In genomic region chr1:154936416-154937050, GRCh38 we compare ENCODE assay signal across 1 cellular context.
TF ChIP-seq lines count a peak whose summit lies in the region.

Gene PMVK (minus strand): TSS chr1:154936719. CDS start chr1:154936685, 34 bp downstream.

TF ChIP-seq in K562, 482 proteins besides CTCF, POLR2A, EP300 and RAD21 (continued from another document and continues in another):
- TF ChIP-seq IRF1 (CRISPR knock-in tag; IDR thresholded peaks at IDR 0.05; ENCODE audit: borderline replicate concordance), result peak; percentile 91; the same call in 1 of the 2 replicates
- TF ChIP-seq BRD4 (IDR thresholded peaks at IDR 0.05), result no peak
- TF ChIP-seq ETV6 (IDR thresholded peaks at IDR 0.05; ENCODE audit: borderline replicate concordance in 1 of 2, low read depth in 2 of 2, low read length in 1 of 2), result peak in 1 of 2 experiments; percentile 77; a peak in 2 of 4 replicates
- TF ChIP-seq ETV6 (CRISPR knock-in tag; IDR thresholded peaks at IDR 0.05; ENCODE audit: borderline replicate concordance), result peak; percentile 78; the same call in 1 of the 2 replicates
- no peak for TF ChIP-seq ZNF165 (CRISPR knock-in tag; IDR thresholded peaks at IDR 0.05; ENCODE audit: borderline replicate concordance)
- peak; percentile 96 for TF ChIP-seq USF2 (CRISPR knock-in tag; IDR thresholded peaks at IDR 0.05)
- TF ChIP-seq RAD51 (IDR thresholded peaks at IDR 0.05; ENCODE audit: borderline replicate concordance, low read depth), result peak; percentile 98
- TF ChIP-seq CBX2 (IDR thresholded peaks at IDR 0.05; ENCODE audit: insufficient read depth, low read length, poor library complexity, severe bottlenecking), result no peak
- 0 out of 2 replicates have a peak, but pooled peaks have one; percentile 14 for TF ChIP-seq ZNF76 (CRISPR knock-in tag; IDR thresholded peaks at IDR 0.05; ENCODE audit: borderline replicate concordance)
- no peak for TF ChIP-seq RBM14 (IDR thresholded peaks at IDR 0.05; ENCODE audit: borderline replicate concordance, insufficient read depth, low read depth, low read length)
- peak; percentile 25 to 51; a peak in 1 of 4 replicates for TF ChIP-seq TRIM24 (IDR thresholded peaks at IDR 0.05)
- TF ChIP-seq FOS (IDR thresholded peaks at IDR 0.05; ENCODE audit: extremely low read depth, insufficient read length), result no peak
- no peak for TF ChIP-seq CREB5 (CRISPR knock-in tag; IDR thresholded peaks at IDR 0.05)
- peak; percentile 37; the same call in 1 of the 2 replicates for TF ChIP-seq ZNF175 (CRISPR knock-in tag; IDR thresholded peaks at IDR 0.05; ENCODE audit: low read depth)
- TF ChIP-seq LCOR (CRISPR knock-in tag; IDR thresholded peaks at IDR 0.05), result peak; percentile 95
- peak; percentile 59; the same call in 1 of the 2 replicates for TF ChIP-seq SMARCA4 (IDR thresholded peaks at IDR 0.05)
- TF ChIP-seq EP400 (IDR thresholded peaks at IDR 0.05), result peak; percentile 88; the same call in 1 of the 2 replicates
- no peak for TF ChIP-seq GABPB2 (CRISPR knock-in tag; conservative IDR thresholded peaks at IDR 0.05)
- peak; percentile 64; the same call in 1 of the 2 replicates for TF ChIP-seq ZNF609 (CRISPR knock-in tag; IDR thresholded peaks at IDR 0.05; ENCODE audit: borderline replicate concordance)
- TF ChIP-seq ZNF644 (tag; IDR thresholded peaks at IDR 0.05; ENCODE audit: low read depth), result no peak
- TF ChIP-seq HMG20A (CRISPR knock-in tag; conservative IDR thresholded peaks at IDR 0.05), result no peak
- no peak for TF ChIP-seq TGIF2 (CRISPR knock-in tag; IDR thresholded peaks at IDR 0.05)
- TF ChIP-seq RBM34 (IDR thresholded peaks at IDR 0.05; ENCODE audit: borderline replicate concordance, insufficient read depth, low read length), result no peak
- 0 out of 2 replicates have a peak, but pooled peaks have one; percentile 3 for TF ChIP-seq C11orf30 (IDR thresholded peaks at IDR 0.05; ENCODE audit: low read depth)
- TF ChIP-seq ZNF589 (CRISPR knock-in tag; IDR thresholded peaks at IDR 0.05; ENCODE audit: low read depth), result peak; percentile 85; the same call in 1 of the 2 replicates
- TF ChIP-seq HDAC2 (IDR thresholded peaks at IDR 0.05), result peak; percentile 98
- peak; percentile 97; the same call in 1 of the 2 replicates for TF ChIP-seq ZBTB49 (CRISPR knock-in tag; IDR thresholded peaks at IDR 0.05; ENCODE audit: borderline replicate concordance)
- no peak for TF ChIP-seq CEBPG (CRISPR knock-in tag; IDR thresholded peaks at IDR 0.05)
- no peak for TF ChIP-seq CEBPG (tag; conservative IDR thresholded peaks at IDR 0.05 in 1 of 2, IDR thresholded peaks at IDR 0.05 in 1 of 2)
- TF ChIP-seq ZNF140 (CRISPR knock-in tag; IDR thresholded peaks at IDR 0.05), result no peak
- TF ChIP-seq ZBTB7A (IDR thresholded peaks at IDR 0.05; ENCODE audit: borderline replicate concordance, control insufficient read depth, low read depth, low read length), result 0 out of 2 replicates have a peak, but pooled peaks have one; percentile 9
- TF ChIP-seq STAG1 (CRISPR knock-in tag; IDR thresholded peaks at IDR 0.05; ENCODE audit: borderline replicate concordance), result peak; percentile 81
- no peak for TF ChIP-seq ZNF347 (CRISPR knock-in tag; IDR thresholded peaks at IDR 0.05; ENCODE audit: low read depth)
- no peak for TF ChIP-seq EZH2 (IDR thresholded peaks at IDR 0.05; ENCODE audit: borderline replicate concordance, low read depth, low read length)
- 0 out of 2 replicates have a peak, but pooled peaks have one; percentile 72 for TF ChIP-seq EHMT2 (IDR thresholded peaks at IDR 0.05)
- TF ChIP-seq BCOR (IDR thresholded peaks at IDR 0.05), result peak; percentile 74
- TF ChIP-seq ZNF408 (CRISPR knock-in tag; IDR thresholded peaks at IDR 0.05; ENCODE audit: low read depth), result no peak
- TF ChIP-seq FIP1L1 (IDR thresholded peaks at IDR 0.05; ENCODE audit: low read depth, low read length, poor library complexity, severe bottlenecking), result peak; percentile 63
- TF ChIP-seq MAX (CRISPR knock-in tag; IDR thresholded peaks at IDR 0.05), result peak; percentile 99
- no peak for TF ChIP-seq RBM39 (optimal IDR thresholded peaks at IDR 0.05; ENCODE audit: low read depth, low read length)
- TF ChIP-seq ZFP36 (IDR thresholded peaks at IDR 0.05; ENCODE audit: low read depth, low read length, partially characterized antibody), result peak; percentile 31
- no peak for TF ChIP-seq ZNF445 (CRISPR knock-in tag; IDR thresholded peaks at IDR 0.05; ENCODE audit: low read depth)
- no peak for TF ChIP-seq ATF2 (CRISPR knock-in tag; IDR thresholded peaks at IDR 0.05)
- peak; percentile 64; the same call in 1 of the 2 replicates for TF ChIP-seq BHLHE40 (IDR thresholded peaks at IDR 0.05; ENCODE audit: low read length)
- TF ChIP-seq NKRF (IDR thresholded peaks at IDR 0.05; ENCODE audit: borderline replicate concordance), result peak; percentile 43; the same call in 1 of the 2 replicates
- TF ChIP-seq E2F5 (CRISPR knock-in tag; IDR thresholded peaks at IDR 0.05), result peak; percentile 99
- no peak for TF ChIP-seq ESRRB (CRISPR knock-in tag; IDR thresholded peaks at IDR 0.05; ENCODE audit: borderline replicate concordance)
- peak; percentile 50 for TF ChIP-seq NUFIP1 (IDR thresholded peaks at IDR 0.05; ENCODE audit: partially characterized antibody)
- peak; percentile 86 for TF ChIP-seq GABPB1 (CRISPR knock-in tag; IDR thresholded peaks at IDR 0.05)
